8 cellular contexts compared by ENCODE assay signal in genomic region chr19:2739602-2740313, GRCh38. TPM values are rescaled to one million over a fixed set of nuclear protein-coding genes. Genes with fewer than 3 reads are reported as not detected.
DNase-seq lines count a peak whose midpoint lies in the region; ATAC-seq, FAIRE-seq and TF ChIP-seq lines count a peak whose summit lies in the region.

TSS of gene SLC39A3 (minus strand) at chr19:2740017. CDS start at chr19:2737257, 2,760 bp downstream.

- H2BK20ac ChIP-seq in IMR-90 (ENCODE audit: low read depth, low read length): no peak within 1 kb of the TSS

- 0 out of 2 replicates have a peak, but pooled peaks have one; percentile 13 for TF ChIP-seq RAD21 in IMR-90 (IDR thresholded peaks at IDR 0.05; ENCODE audit: low read length)

- H3K4me2 ChIP-seq in IMR-90 (ENCODE audit: low read depth, low read length): peak within 1 kb of the TSS; percentile 83
- H3K4me2 ChIP-seq in OCI-LY7 (ENCODE audit: low read length): peak within 1 kb of the TSS; percentile 97
- peak within 1 kb of the TSS; percentile 69 for H3K4me2 ChIP-seq in endothelial cell of umbilical vein (ENCODE audit: insufficient read depth, low read length)

- H3K18ac ChIP-seq in IMR-90 (ENCODE audit: low read depth, low read length): no peak within 1 kb of the TSS

- DNase-seq in D721Med (ENCODE audit: insufficient read length, low spot score) (peak; percentile 100), IMR-90 (peak; percentile 98), OCI-LY7 (ENCODE audit: low spot score) (peak; percentile 99), endothelial cell of umbilical vein (ENCODE audit: low read depth, low spot score) (peak; percentile 97), midbrain (lab: John Stamatoyannopoulos, UW) (peak; percentile 96)
- DNase-seq in activated CD8-positive, alpha-beta memory T cell treated with anti-CD3 and anti-CD28 coated beads, Interleukin-2, amount 50 U/mL, for 48 hours: peak; percentile 99
- DNase-seq in stimulated activated CD8-positive, alpha-beta memory T cell treated with anti-CD3 and anti-CD28 coated beads, Interleukin-15, amount 100 ng/mL, for 48 hours (ENCODE audit: low read depth in 2 of 2): peak; percentile 98

- H3K4me3 ChIP-seq in IMR-90 (ENCODE audit: insufficient read depth, low read depth, low read length): peak within 1 kb of the TSS; percentile 91
- H3K4me3 ChIP-seq in OCI-LY7 (ENCODE audit: low read depth, low read length, poor library complexity, severe bottlenecking): peak within 1 kb of the TSS; percentile 93
- peak within 1 kb of the TSS; percentile 84 to 96 (median 90) for H3K4me3 ChIP-seq in endothelial cell of umbilical vein (replicated peaks in 1 of 3; ENCODE audit: insufficient read depth in 1 of 3, low read depth in 1 of 3, low read length in 3 of 3)

- H3K79me2 ChIP-seq in OCI-LY7 (ENCODE audit: insufficient read depth, low read depth, low read length) (peaks cover 7% of the 10 kb centered on the region; the same call in 1 of the 2 replicates), endothelial cell of umbilical vein (ENCODE audit: control insufficient read depth, insufficient read depth, low read length) (peaks cover 5% of the 10 kb centered on the region)

- no peak for TF ChIP-seq CTCF in D721Med (IDR thresholded peaks at IDR 0.05; ENCODE audit: insufficient read depth, missing control alignments)
- no peak for TF ChIP-seq CTCF in IMR-90 (conservative IDR thresholded peaks at IDR 0.05; ENCODE audit: low read depth, low read length)
- TF ChIP-seq CTCF in OCI-LY7 (conservative IDR thresholded peaks at IDR 0.05; ENCODE audit: low read length): no peak
- TF ChIP-seq CTCF in endothelial cell of umbilical vein (IDR thresholded peaks at IDR 0.05; ENCODE audit: extremely low read depth in 1 of 2, insufficient read depth in 1 of 2, low read depth in 1 of 2, low read length in 2 of 2): no peak

- FAIRE-seq in D721Med (lab: Jason Lieb, UNC): no peak
- peak; percentile 96 for FAIRE-seq in endothelial cell of umbilical vein (lab: Jason Lieb, UNC)

- peak within 1 kb of the TSS; percentile 90 for H2AFZ ChIP-seq in IMR-90 (replicated peaks; ENCODE audit: low read length, poor library complexity)
- H2AFZ ChIP-seq in OCI-LY7 (ENCODE audit: low read length): peak within 1 kb of the TSS; percentile 65
- H2AFZ ChIP-seq in endothelial cell of umbilical vein (ENCODE audit: low read depth, low read length): peak within 1 kb of the TSS; percentile 94

- peaks cover 11 to 26% of the 10 kb centered on the region in 2 experiments; a peak in 3 of 4 replicates for H3K79me1 ChIP-seq in IMR-90 (ENCODE audit: low read depth in 1 of 2, low read length in 2 of 2)

- 0 out of 2 replicates have a peak, but pooled peaks cover 2% of the 10 kb centered on the region for H3K9me1 ChIP-seq in IMR-90 (ENCODE audit: insufficient read depth, low read length)
- no peaks in the 10 kb centered on the region for H3K9me1 ChIP-seq in endothelial cell of umbilical vein (replicated peaks; ENCODE audit: control insufficient read depth, extremely low read depth, insufficient read depth, low read length)

- H4K91ac ChIP-seq in IMR-90 (ENCODE audit: insufficient read depth, low read depth, low read length): no peak within 1 kb of the TSS

- 0% methylated on average over 33 of the region's 64 CpGs; no CpG with 5 or more reads in 1 of the 2 experiments for WGBS in IMR-90 (ENCODE audit: extremely low coverage in 2 of 2, insufficient read length in 1 of 2), 2 experiments

- no peaks in the 10 kb centered on the region for H3K9me2 ChIP-seq in OCI-LY7 (ENCODE audit: insufficient read depth, low read length)

- no peak within 1 kb of the TSS; the same call in 1 of the 2 replicates for H3K56ac ChIP-seq in IMR-90 (ENCODE audit: extremely low read depth, insufficient read depth, low read length)

- intact Hi-C loops in IMR-90 (cut with micrococcal nuclease): loop anchor here (2.0 to 10.0 kb wide), 2 partner anchors 43 to 265 kb away; partner anchors contain the start of genes GADD45B and SGTA
- intact Hi-C loops in OCI-LY7 (cut with micrococcal nuclease; ENCODE audit: unreplicated experiment): loop anchor here (10.0 kb wide), 1 partner anchor 265 kb away; the partner anchor contains the start of gene GADD45B
- intact Hi-C loops in endothelial cell of umbilical vein (cut with micrococcal nuclease): loop anchor here (1.0 kb wide), 1 partner anchor 10 kb away; no protein-coding TSS in a partner anchor

- no peak within 1 kb of the TSS for H2BK120ac ChIP-seq in IMR-90 (ENCODE audit: low read depth, low read length)

- peak within 1 kb of the TSS; percentile 89 for H2AK9ac ChIP-seq in IMR-90 (replicated peaks; ENCODE audit: low read depth, low read length, poor library complexity)

- H3K36me3 ChIP-seq in IMR-90 (ENCODE audit: control insufficient read depth, insufficient read depth, low read length) (peaks cover 23% of the 10 kb centered on the region), OCI-LY7 (ENCODE audit: insufficient read depth, low read length) (peaks cover 25% of the 10 kb centered on the region), endothelial cell of umbilical vein (ENCODE audit: control insufficient read depth in 2 of 2, extremely low read depth in 1 of 2, insufficient read depth in 2 of 2, low read length in 2 of 2) (peaks cover 0 to 9% of the 10 kb centered on the region in 2 experiments)

- H4K8ac ChIP-seq in IMR-90 (ENCODE audit: low read depth in 2 of 2, low read length in 2 of 2): peak within 1 kb of the TSS; percentile 50 to 81; a peak in 2 of 4 replicates

- no peaks in the 10 kb centered on the region; the same call in 1 of the 2 replicates for H3K4me1 ChIP-seq in IMR-90 (ENCODE audit: control insufficient read depth, insufficient read depth, low read length)
- H3K4me1 ChIP-seq in OCI-LY7 (ENCODE audit: insufficient read depth, low read length, poor library complexity, severe bottlenecking): peaks cover 9% of the 10 kb centered on the region
- peaks cover 6% of the 10 kb centered on the region for H3K4me1 ChIP-seq in endothelial cell of umbilical vein (ENCODE audit: control insufficient read depth, extremely low read depth, insufficient read depth, low read length)

- no peak within 1 kb of the TSS for H2BK15ac ChIP-seq in IMR-90 (ENCODE audit: low read depth, low read length)

- dilution Hi-C loops in IMR-90 (cut with HindIII; ENCODE audit: low sequenced_read_pairs, unreplicated experiment) (no loop called here), endothelial cell of umbilical vein (cut with MboI; ENCODE audit: extremely low pct_ligation_motif_present, low sequenced_read_pairs) (no loop called here)

- CTCF ChIA-PET in IMR-90 (lab: Yijun Ruan, JAX) (no interaction called here), OCI-LY7 (lab: Charles Lee; ENCODE audit: unreplicated experiment) (no interaction called here), endothelial cell of umbilical vein (lab: Charles Lee) (interaction anchor here (0.8 to 2.4 kb wide), 5 partner anchors 10 to 91 kb away, joined by 3 to 15 read pairs (median 5); no protein-coding TSS in a partner anchor)

- H3K27me3 ChIP-seq in IMR-90 (ENCODE audit: control insufficient read depth, insufficient read depth, low read length) (no peaks in the 10 kb centered on the region), endothelial cell of umbilical vein (ENCODE audit: control insufficient read depth in 2 of 2, insufficient read depth in 2 of 2, low read length in 2 of 2) (no peaks in the 10 kb centered on the region)

- no peaks in the 10 kb centered on the region; the same call in 1 of the 2 replicates for H3K9me3 ChIP-seq in IMR-90 (ENCODE audit: control insufficient read depth, insufficient read depth, low read length)
- H3K9me3 ChIP-seq in OCI-LY7 (ENCODE audit: low read length): no peaks in the 10 kb centered on the region
- no peaks in the 10 kb centered on the region for H3K9me3 ChIP-seq in endothelial cell of umbilical vein (replicated peaks; ENCODE audit: control insufficient read depth, insufficient read depth, low read length)

- peak within 1 kb of the TSS; percentile 71 for H3K4ac ChIP-seq in IMR-90 (ENCODE audit: low read depth, low read length)

- H3K27ac ChIP-seq in IMR-90 (ENCODE audit: insufficient read depth, low read length): peak within 1 kb of the TSS; percentile 58
- peak within 1 kb of the TSS; percentile 37 for H3K27ac ChIP-seq in OCI-LY7 (ENCODE audit: low read depth, low read length, poor library complexity, severe bottlenecking)
- H3K27ac ChIP-seq in endothelial cell of umbilical vein (ENCODE audit: insufficient read depth, low read depth, low read length): peak within 1 kb of the TSS; percentile 9

- ATAC-seq in GM21526 (IDR thresholded peaks at IDR 0.05; ENCODE audit: low FRiP score, unreplicated experiment): peak; percentile 86
- ATAC-seq in IMR-90 (ENCODE audit: low read depth): peak; percentile 100

- H3K14ac ChIP-seq in IMR-90 (replicated peaks; ENCODE audit: low read depth, low read length): peak within 1 kb of the TSS; percentile 33; the same call in 1 of the 2 replicates

- peak within 1 kb of the TSS; percentile 51; the same call in 1 of the 2 replicates for H2AK5ac ChIP-seq in IMR-90 (ENCODE audit: low read depth, low read length)

- POLR2A ChIA-PET in IMR-90 (lab: Charles Lee; ENCODE audit: unreplicated experiment) (no interaction called here), OCI-LY7 (lab: Charles Lee) (interaction anchor here (0.9 kb wide), 1 partner anchor 49 kb away, joined by 4 read pairs; no protein-coding TSS in a partner anchor), endothelial cell of umbilical vein (lab: Charles Lee) (no interaction called here)

- H4K5ac ChIP-seq in IMR-90 (ENCODE audit: low read depth, low read length): peak within 1 kb of the TSS; percentile 34; the same call in 1 of the 2 replicates

- in situ Hi-C loops in IMR-90 (cut with MboI; ENCODE audit: low sequenced_read_pairs): no loop called here

- H2BK5ac ChIP-seq in IMR-90 (ENCODE audit: low read depth, low read length, poor library complexity, severe bottlenecking): no peak within 1 kb of the TSS

- TF ChIP-seq POLR2A in IMR-90 (IDR thresholded peaks at IDR 0.05; ENCODE audit: low read depth, low read length) (peak; percentile 36; the same call in 1 of the 2 replicates), endothelial cell of umbilical vein (IDR thresholded peaks at IDR 0.05; ENCODE audit: low read depth, low read length) (no peak)

- no TSS peak for BruUV-seq in IMR-90 (replicated peaks; lab: Mats Ljungman, UMichigan)
- BruUV-seq in OCI-LY7 (replicated peaks; lab: Mats Ljungman, UMichigan): no TSS peak
- no TSS peak for BruUV-seq in endothelial cell of umbilical vein (replicated peaks; lab: Mats Ljungman, UMichigan)

- no peaks in the 10 kb centered on the region; the same call in 1 of the 2 replicates for H4K20me1 ChIP-seq in IMR-90 (ENCODE audit: insufficient read depth, low read length)
- H4K20me1 ChIP-seq in OCI-LY7 (ENCODE audit: insufficient read depth, low read length): no peaks in the 10 kb centered on the region
- no peaks in the 10 kb centered on the region for H4K20me1 ChIP-seq in endothelial cell of umbilical vein (replicated peaks; ENCODE audit: control insufficient read depth, extremely low read depth, insufficient read depth, low read length)

- peak within 1 kb of the TSS; percentile 87 for H3K9ac ChIP-seq in IMR-90 (ENCODE audit: low read depth, low read length)
- peak within 1 kb of the TSS; percentile 58 for H3K9ac ChIP-seq in endothelial cell of umbilical vein (replicated peaks; ENCODE audit: extremely low read depth, insufficient read depth, low read length)

- peak within 1 kb of the TSS; percentile 65; the same call in 1 of the 2 replicates for H3K23ac ChIP-seq in IMR-90 (ENCODE audit: low read depth, low read length)

RNA-seq across cellular contexts. Expression of gene SLC39A3, which starts in this region (rescaled TPM):
- total RNA-seq in IMR-90 (2012; rRNA removed) (12.4 and 12.8 TPM in 2 replicates), OCI-LY7 (2022) (38.6 and 46.8 TPM in 2 replicates), endothelial cell of umbilical vein (25.8 and 28.0 TPM in 2 replicates)
- polyA plus RNA-seq in IMR-90 (2012; rRNA removed) (38.2 and 45.1 TPM in 2 replicates), endothelial cell of umbilical vein (43.1 and 49.4 TPM in 2 replicates)
- 47.7 and 51.5 TPM in 2 replicates for polyA plus RNA-seq in IMR-90 (2012; cell fraction: cytosol; rRNA removed)
- 12.3 and 24.3 TPM in 2 replicates for polyA plus RNA-seq in IMR-90 (2012; cell fraction: nucleus; rRNA removed; ENCODE audit: low replicate concordance)
- 33.3 and 45.6 TPM in 2 replicates for total RNA-seq in OCI-LY7 (2014; rRNA removed; shearing (Covaris generic))
- polyA plus RNA-seq in endothelial cell of umbilical vein (2011; cell fraction: cytosol; rRNA removed): 42.1 and 42.2 TPM in 2 replicates
- polyA plus RNA-seq in endothelial cell of umbilical vein (2011; cell fraction: nucleus; rRNA removed): 18.2 and 19.2 TPM in 2 replicates
- 25.7 and 31.5 TPM in 2 replicates for polyA plus RNA-seq in endothelial cell of umbilical vein (2012)
- 14.9 and 29.9 TPM in 2 replicates for polyA minus RNA-seq in endothelial cell of umbilical vein
- polyA minus RNA-seq in endothelial cell of umbilical vein (2011; cell fraction: cytosol; rRNA and poly(A)+ RNA removed): 21.5 TPM
- polyA minus RNA-seq in endothelial cell of umbilical vein (2011; cell fraction: nucleus; rRNA and poly(A)+ RNA removed): 6.7 and 7.7 TPM in 2 replicates

Comparison
In these comparisons a context has a peak if more than half of its experiments do, and no peak if none do; other contexts are left out.
1. Peak in every context shown above with its lines: DNase-seq, ATAC-seq, H3K4me3 ChIP-seq and H3K27ac ChIP-seq.